12 cellular contexts compared by ENCODE assay signal in the genomic region with DNA sequence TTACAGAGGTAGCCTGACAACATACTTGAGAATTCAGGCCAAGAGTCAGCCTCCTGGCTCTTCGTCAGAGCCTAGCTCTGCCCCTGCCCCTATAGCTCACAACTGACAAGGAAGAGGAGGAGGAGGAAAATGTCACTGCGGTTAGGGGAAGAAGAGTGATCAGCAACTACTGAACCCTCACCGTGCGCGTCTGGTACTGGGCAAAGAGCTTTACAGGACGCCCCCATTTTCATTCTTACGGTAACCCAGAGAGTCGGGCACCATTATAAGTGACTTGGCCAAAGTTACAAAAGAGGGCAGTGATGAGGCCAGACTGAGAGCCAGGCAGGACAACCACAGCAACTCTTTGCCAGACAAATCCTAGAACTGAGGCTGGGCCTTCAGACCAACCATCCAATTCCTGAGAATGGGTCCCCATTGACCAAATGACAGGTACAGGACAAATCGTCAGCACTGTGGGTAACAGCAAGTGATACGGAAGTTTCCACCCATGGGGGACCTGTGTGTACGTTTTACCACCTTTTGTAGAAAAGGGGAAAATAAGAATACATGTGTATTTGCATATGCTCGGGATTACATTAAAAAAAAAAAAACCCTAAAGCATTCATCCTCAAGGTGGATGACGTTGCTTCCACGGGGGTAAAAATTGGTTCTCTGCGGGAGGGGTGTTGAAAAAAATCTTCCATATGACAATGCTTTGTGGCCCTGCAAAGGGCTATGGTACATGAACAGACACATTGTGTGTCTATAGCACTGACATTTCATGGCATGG.
DNase-seq lines count a peak whose midpoint lies in the region; TF ChIP-seq lines count a peak whose summit lies in the region.
"Had no signal": no experiment of that assay in that cellular context is flagged by ENCODE, and none has a peak within 500 bp of the region (broad histone marks: within the 10 kb centered on the region; RNA-seq: fewer than 3 reads in every experiment).

No MANE protein-coding gene starts in this region.

- peaks cover 18% of the 10 kb centered on the region for H3K36me3 ChIP-seq in CD8-positive, alpha-beta memory T cell (ENCODE audit: insufficient read depth, low read length)
- H3K36me3 ChIP-seq in OCI-LY3 (replicated peaks; ENCODE audit: low read depth, low read length): peaks cover 61% of the 10 kb centered on the region

- peaks cover 26% of the 10 kb centered on the region for H3K79me2 ChIP-seq in OCI-LY3 (ENCODE audit: low read length)

- H4K20me1 ChIP-seq in OCI-LY3 (ENCODE audit: insufficient read depth, low read length): peaks cover 22% of the 10 kb centered on the region

- no peaks in the 10 kb centered on the region for H3K27me3 Mint-ChIP-seq in CD8-positive, alpha-beta memory T cell
- H3K27me3 Mint-ChIP-seq in activated naive CD4-positive, alpha-beta T cell treated with anti-CD3 and anti-CD28 coated beads, Interleukin-2, amount 50 U/mL, for 24 hours: no peaks in the 10 kb centered on the region
- peaks cover 16% of the 10 kb centered on the region for H3K27me3 Mint-ChIP-seq in nephron progenitor cell (ENCODE audit: low read depth, poor library complexity)

- H3K36me3 Mint-ChIP-seq in CD8-positive, alpha-beta memory T cell: peaks cover 0 to 72% (median 21%) of the 10 kb centered on the region in 3 donors
- H3K36me3 Mint-ChIP-seq in activated naive CD4-positive, alpha-beta T cell treated with anti-CD3 and anti-CD28 coated beads, Interleukin-2, amount 50 U/mL, for 24 hours: peaks cover 5% of the 10 kb centered on the region
- no peaks in the 10 kb centered on the region for H3K36me3 Mint-ChIP-seq in nephron progenitor cell (ENCODE audit: low read depth)

- peak overlapping the region; percentile 45 for H3K27ac ChIP-seq in CD8-positive, alpha-beta memory T cell (ENCODE audit: low read depth, low read length)
- H3K27ac ChIP-seq in OCI-LY3 (ENCODE audit: low read length): peak overlapping the region; percentile 78
- H3K27ac ChIP-seq: C4-2B had no signal

- H3K27me3 ChIP-seq in CD8-positive, alpha-beta memory T cell (ENCODE audit: insufficient read depth, low read length, poor library complexity, severe bottlenecking): no peaks in the 10 kb centered on the region
- no peaks in the 10 kb centered on the region for H3K27me3 ChIP-seq in OCI-LY3 (ENCODE audit: low read depth, low read length)

- H3K9me3 ChIP-seq in CD8-positive, alpha-beta memory T cell (ENCODE audit: low read length): no peaks in the 10 kb centered on the region
- H3K9me3 ChIP-seq in OCI-LY3 (ENCODE audit: insufficient read depth, low read length): no peaks in the 10 kb centered on the region

- peak in 1 of 5 donors; percentile 43 for DNase-seq in CD8-positive, alpha-beta memory T cell
- DNase-seq in nephron progenitor cell (no peak), G401 (ENCODE audit: low spot score) (no peak), GDM1 (lab: John Stamatoyannopoulos, UW) (no peak), SIG-M5 (lab: John Stamatoyannopoulos, UW) (no peak), GF-D8 (lab: John Stamatoyannopoulos, UW) (no peak)
- DNase-seq: dermis blood vessel endothelial cell, NCI-H1092 treated with DMSO at 0.1 percent for 48 hours, NCI-H446 treated with DMSO at 0.1 percent for 48 hours had no signal

- H3K4me3 ChIP-seq in CD8-positive, alpha-beta memory T cell (ENCODE audit: low read length): no peak overlapping the region
- H3K4me3 ChIP-seq in OCI-LY3 (ENCODE audit: low read length): peak overlapping the region; percentile 8

- peak overlapping the region; percentile 13 to 90 (median 75) for H3K4me3 Mint-ChIP-seq in CD8-positive, alpha-beta memory T cell
- no peak overlapping the region for H3K4me3 Mint-ChIP-seq in activated naive CD4-positive, alpha-beta T cell treated with anti-CD3 and anti-CD28 coated beads, Interleukin-2, amount 50 U/mL, for 24 hours
- H3K4me3 Mint-ChIP-seq in nephron progenitor cell: no peak overlapping the region

- TF ChIP-seq CTCF in OCI-LY3 (IDR thresholded peaks at IDR 0.05; ENCODE audit: low read depth, low read length): peak; percentile 8; the same call in 1 of the 2 replicates
- TF ChIP-seq CTCF in nephron progenitor cell (IDR thresholded peaks at IDR 0.05): no peak

- peak overlapping the region; percentile 28; the same call in 1 of the 2 replicates for H3K9ac ChIP-seq in OCI-LY3 (ENCODE audit: low read length)

- H2AFZ ChIP-seq in OCI-LY3 (ENCODE audit: low read depth, low read length): no peak overlapping the region

- peaks cover 54% of the 10 kb centered on the region for H3K4me1 ChIP-seq in CD8-positive, alpha-beta memory T cell (ENCODE audit: insufficient read depth, low read length)
- peaks cover 54% of the 10 kb centered on the region for H3K4me1 ChIP-seq in OCI-LY3 (ENCODE audit: low read length)

- POLR2A ChIA-PET in CD8-positive, alpha-beta memory T cell (lab: Charles Lee): interaction anchor here (1.0 to 2.2 kb wide), 5 partner anchors 9 to 118 kb away, joined by 3 to 9 read pairs (median 4); a partner anchor contains a TSS

- no peaks in the 10 kb centered on the region for H3K9me3 Mint-ChIP-seq in CD8-positive, alpha-beta memory T cell
- no peaks in the 10 kb centered on the region for H3K9me3 Mint-ChIP-seq in activated naive CD4-positive, alpha-beta T cell treated with anti-CD3 and anti-CD28 coated beads, Interleukin-2, amount 50 U/mL, for 24 hours
- no peaks in the 10 kb centered on the region for H3K9me3 Mint-ChIP-seq in nephron progenitor cell

- H3K4me1 Mint-ChIP-seq in CD8-positive, alpha-beta memory T cell: peaks cover 73 to 97% (median 92%) of the 10 kb centered on the region in 3 donors
- H3K4me1 Mint-ChIP-seq in activated naive CD4-positive, alpha-beta T cell treated with anti-CD3 and anti-CD28 coated beads, Interleukin-2, amount 50 U/mL, for 24 hours: peaks cover 30% of the 10 kb centered on the region
- H3K4me1 Mint-ChIP-seq in nephron progenitor cell: peaks cover 71% of the 10 kb centered on the region

- peak overlapping the region; percentile 54 for H3K4me2 ChIP-seq in OCI-LY3 (ENCODE audit: low read length)

- in situ Hi-C loops in G401 (cut with HindIII; ENCODE audit: low sequenced_read_pairs): no loop called here

- CTCF ChIA-PET in CD8-positive, alpha-beta memory T cell (lab: Charles Lee): interaction anchor here (0.7 to 1.7 kb wide), 5 partner anchors 20 to 159 kb away, joined by 3 to 7 read pairs (median 4); no protein-coding TSS in a partner anchor

- peak overlapping the region; percentile 81 to 99 (median 95) for H3K27ac Mint-ChIP-seq in CD8-positive, alpha-beta memory T cell
- H3K27ac Mint-ChIP-seq in activated naive CD4-positive, alpha-beta T cell treated with anti-CD3 and anti-CD28 coated beads, Interleukin-2, amount 50 U/mL, for 24 hours: peak overlapping the region; percentile 74
- H3K27ac Mint-ChIP-seq in nephron progenitor cell: peak overlapping the region; percentile 46

Comparison
In these comparisons a context has a peak if more than half of its experiments do, and no peak if none do; other contexts are left out.
1. H3K4me3 Mint-ChIP-seq: peak in CD8-positive, alpha-beta memory T cell (7 of 7); none in activated naive CD4-positive, alpha-beta T cell treated with anti-CD3 and anti-CD28 coated beads, Interleukin-2, amount 50 U/mL, for 24 hours (single experiment) and nephron progenitor cell (single experiment).
2. Peak in every context shown above with its lines, with median percentiles within 50 percentile points of each other: H3K27ac Mint-ChIP-seq.